ENCODE assay signal across 18 cellular contexts in genomic region chr22:23155831-23156230, GRCh38. TPM values are rescaled to one million over a fixed set of nuclear protein-coding genes. Genes with fewer than 3 reads are reported as not detected.
DNase-seq lines count a peak whose midpoint lies in the region; TF ChIP-seq lines count a peak whose summit lies in the region.
"Had no signal": no experiment of that assay in that cellular context is flagged by ENCODE, and none has a peak within 500 bp of the region (broad histone marks: within the 10 kb centered on the region; RNA-seq: fewer than 3 reads in every experiment).

No MANE protein-coding gene starts in this region.

- no peak overlapping the region for H3K9ac ChIP-seq in BLaER1
- no peak overlapping the region for H3K9ac ChIP-seq in Karpas-422 (ENCODE audit: low read length)
- H3K9ac ChIP-seq: BLaER1 treated with 17β-estradiol and CSF1 and Interleukin-3, amounts not matched to agents 10 nM and 100 nM had no signal

- H3K27ac ChIP-seq in BLaER1, result no peak overlapping the region
- H3K27ac ChIP-seq in HEK293 (ENCODE audit: extremely low read depth, low read depth, low read length), result no peak overlapping the region
- peak overlapping the region; percentile 70 for H3K27ac ChIP-seq in OCI-LY7 (ENCODE audit: low read depth, low read length, poor library complexity, severe bottlenecking)
- H3K27ac ChIP-seq in neutrophil, result peak overlapping the region; percentile 100
- no peak overlapping the region for H3K27ac ChIP-seq in Karpas-422 (ENCODE audit: low read length)
- H3K27ac ChIP-seq in right atrium auricular region, result no peak overlapping the region
- H3K27ac ChIP-seq: BLaER1 treated with 17β-estradiol and CSF1 and Interleukin-3, amounts not matched to agents 10 nM and 100 nM had no signal

- H3K4me1 ChIP-seq in BLaER1 (peaks cover 43% of the 10 kb centered on the region), HEK293 (ENCODE audit: control insufficient read depth, insufficient read depth, low read length) (no peaks in the 10 kb centered on the region), OCI-LY7 (ENCODE audit: insufficient read depth, low read length, poor library complexity, severe bottlenecking) (peaks cover 58% of the 10 kb centered on the region), neutrophil (ENCODE audit: control insufficient read depth in 1 of 2, insufficient read depth in 1 of 2, low read depth in 1 of 2, low read length in 1 of 2) (peaks cover 61 to 73% of the 10 kb centered on the region in 2 experiments), Karpas-422 (ENCODE audit: low read length) (peaks cover 26% of the 10 kb centered on the region), right atrium auricular region (no peaks in the 10 kb centered on the region)

- no peak overlapping the region for H2AFZ ChIP-seq in OCI-LY7 (ENCODE audit: low read length)
- H2AFZ ChIP-seq in Karpas-422 (ENCODE audit: low read length), result no peak overlapping the region
- H2AFZ ChIP-seq: GM23338 had no signal

- TF ChIP-seq CTCF in HEK293 (tag by site-specific recombination; IDR thresholded peaks at IDR 0.05), result no peak
- no peak for TF ChIP-seq CTCF in OCI-LY7 (conservative IDR thresholded peaks at IDR 0.05; ENCODE audit: low read length)
- TF ChIP-seq CTCF in neutrophil (IDR thresholded peaks at IDR 0.05), result no peak
- TF ChIP-seq CTCF in right atrium auricular region (IDR thresholded peaks at IDR 0.05), result no peak

- H3K9me2 ChIP-seq in OCI-LY7 (ENCODE audit: insufficient read depth, low read length) (no peaks in the 10 kb centered on the region), Karpas-422 (replicated peaks; ENCODE audit: insufficient read depth, low read length) (no peaks in the 10 kb centered on the region)

- H3K79me2 ChIP-seq in OCI-LY7 (ENCODE audit: insufficient read depth, low read depth, low read length) (no peaks in the 10 kb centered on the region), Karpas-422 (ENCODE audit: low read length) (no peaks in the 10 kb centered on the region)

- CTCF ChIA-PET in HEK293 (lab: Yijun Ruan, JAX), result interaction anchor here (0.8 to 2.3 kb wide), 6 partner anchors 9 to 140 kb away, joined by 4 to 15 read pairs (median 6); no protein-coding TSS in a partner anchor
- CTCF ChIA-PET in OCI-LY7 (lab: Charles Lee; ENCODE audit: unreplicated experiment), result interaction anchor here (0.6 kb wide), 1 partner anchor 150 kb away, joined by 3 read pairs; no protein-coding TSS in a partner anchor

- intact Hi-C loops in OCI-LY7 (cut with micrococcal nuclease; ENCODE audit: unreplicated experiment), result no loop called here

- H3K4me2 ChIP-seq in BLaER1 (peak overlapping the region; percentile 7; the same call in 1 of the 2 replicates), OCI-LY7 (ENCODE audit: low read length) (peak overlapping the region; percentile 75; the same call in 1 of the 2 replicates), Karpas-422 (ENCODE audit: low read depth, low read length, poor library complexity, severe bottlenecking) (no peak overlapping the region)

- H3K36me3 ChIP-seq in BLaER1 (no peaks in the 10 kb centered on the region), HEK293 (ENCODE audit: control insufficient read depth in 2 of 2, insufficient read depth in 1 of 2, low read length in 2 of 2) (peaks cover 0 to 47% of the 10 kb centered on the region in 2 experiments; a peak in 1 of 3 replicates), OCI-LY7 (ENCODE audit: insufficient read depth, low read length) (no peaks in the 10 kb centered on the region), neutrophil (no peaks in the 10 kb centered on the region), Karpas-422 (ENCODE audit: insufficient read depth, low read length) (0 out of 2 replicates have a peak, but pooled peaks cover 3% of the 10 kb centered on the region), right atrium auricular region (no peaks in the 10 kb centered on the region)
- H3K36me3 ChIP-seq: BLaER1 treated with 17β-estradiol and CSF1 and Interleukin-3, amounts not matched to agents 10 nM and 100 nM had no signal

- no peaks in the 10 kb centered on the region for H3K27me3 ChIP-seq in BLaER1
- H3K27me3 ChIP-seq in neutrophil, result no peaks in the 10 kb centered on the region
- H3K27me3 ChIP-seq in Karpas-422 (ENCODE audit: low read length), result no peaks in the 10 kb centered on the region
- no peaks in the 10 kb centered on the region for H3K27me3 ChIP-seq in right atrium auricular region
- H3K27me3 ChIP-seq: BLaER1 treated with 17β-estradiol and CSF1 and Interleukin-3, amounts not matched to agents 10 nM and 100 nM had no signal

- BruUV-seq in OCI-LY7 (replicated peaks; lab: Mats Ljungman, UMichigan), result no TSS peak

- no peaks in the 10 kb centered on the region for H4K20me1 ChIP-seq in BLaER1
- no peaks in the 10 kb centered on the region for H4K20me1 ChIP-seq in OCI-LY7 (ENCODE audit: insufficient read depth, low read length)
- no peaks in the 10 kb centered on the region for H4K20me1 ChIP-seq in Karpas-422 (ENCODE audit: insufficient read depth, low read depth, low read length)
- H4K20me1 ChIP-seq: BLaER1 treated with 17β-estradiol and CSF1 and Interleukin-3, amounts not matched to agents 10 nM and 100 nM had no signal

- POLR2A ChIA-PET in HEK293 (lab: Yijun Ruan, JAX) (interaction anchor here (0.6 to 1.0 kb wide), 2 partner anchors 10 to 17 kb away, joined by 4 to 5 read pairs; partner anchors contain the start of gene RAB36), OCI-LY7 (lab: Charles Lee) (interaction anchor here (2.0 kb wide), 1 partner anchor 11 kb away, joined by 4 read pairs; the partner anchor contains the start of gene RAB36)

- H3K9me3 ChIP-seq in BLaER1 (no peaks in the 10 kb centered on the region), HEK293 (ENCODE audit: control insufficient read depth, insufficient read depth, low read depth, low read length) (no peaks in the 10 kb centered on the region), OCI-LY7 (ENCODE audit: low read length) (no peaks in the 10 kb centered on the region), neutrophil (no peaks in the 10 kb centered on the region), Karpas-422 (ENCODE audit: low read length) (no peaks in the 10 kb centered on the region), right atrium auricular region (no peaks in the 10 kb centered on the region)
- H3K9me3 ChIP-seq: BLaER1 treated with 17β-estradiol and CSF1 and Interleukin-3, amounts not matched to agents 10 nM and 100 nM had no signal

- DNase-seq in OCI-LY7 (ENCODE audit: low spot score) (no peak), Karpas-422 (no peak), T-helper 2 cell (no peak), right atrium auricular region (ENCODE audit: low spot score) (no peak)
- no peak for DNase-seq in activated effector memory CD4-positive, alpha-beta T cell treated with anti-CD3 and anti-CD28 coated beads, Interleukin-2, amount 50 U/mL, for 16 hours
- DNase-seq: 8988T; AML-193; CD4-positive, alpha-beta T cell; DMS153; DMS79 treated with DMSO at 0.1 percent for 48 hours; EL; GDM1; HCEC 1CT had no signal

- H3K4me3 ChIP-seq in BLaER1, result no peak overlapping the region
- H3K4me3 ChIP-seq in HEK293 (ENCODE audit: low read depth, low read length), result no peak overlapping the region
- no peak overlapping the region for H3K4me3 ChIP-seq in OCI-LY7 (ENCODE audit: low read depth, low read length, poor library complexity, severe bottlenecking)
- no peak overlapping the region for H3K4me3 ChIP-seq in neutrophil (ENCODE audit: low read depth in 1 of 2, low read length in 1 of 2)
- H3K4me3 ChIP-seq in Karpas-422 (ENCODE audit: low read length), result no peak overlapping the region
- H3K4me3 ChIP-seq in right atrium auricular region, result no peak overlapping the region
- H3K4me3 ChIP-seq: BLaER1 treated with 17β-estradiol and CSF1 and Interleukin-3, amounts not matched to agents 10 nM and 100 nM; GM23338 had no signal

TF ChIP-seq in HEK293, 187 proteins besides CTCF, POLR2A, EP300 and RAD21:
- no peak for TF ChIP-seq INSM2 (tag by site-specific recombination; IDR thresholded peaks at IDR 0.05)
- no peak for TF ChIP-seq ZNF138 (tag by site-specific recombination; IDR thresholded peaks at IDR 0.05; ENCODE audit: borderline replicate concordance)
- TF ChIP-seq ZNF157 (tag by site-specific recombination; IDR thresholded peaks at IDR 0.05), result no peak
- TF ChIP-seq ZNF133 (tag by site-specific recombination; IDR thresholded peaks at IDR 0.05), result no peak
- peak; percentile 95 for TF ChIP-seq ZIC2 (tag by site-specific recombination; IDR thresholded peaks at IDR 0.05)

RNA-seq across cellular contexts. Expression of gene RAB36, which starts 10.6 kb away (rescaled TPM):
- total RNA-seq in OCI-LY7 (2014; rRNA removed; shearing (Covaris generic)), result 0.15 and 0.41 TPM in 2 replicates
- total RNA-seq in OCI-LY7 (2022) (2.5 and 3.0 TPM in 2 replicates), right atrium auricular region (1 to 10 TPM in 1 of 2 donors, under 1 TPM in 1; 0.59 to 2.0 TPM)
- 4.0 and 10.6 TPM in 2 replicates for total RNA-seq in Karpas-422 (2014; rRNA removed; shearing (Covaris generic); ENCODE audit: low replicate concordance)

RNA-seq across cellular contexts. Expression of gene RSPH14, which starts 14.0 kb away (rescaled TPM):
- 0.98 and 3.0 TPM in 2 replicates for total RNA-seq in OCI-LY7 (2014; rRNA removed; shearing (Covaris generic))
- total RNA-seq in OCI-LY7 (2022) (6.1 and 7.9 TPM in 2 replicates), right atrium auricular region (not detected)
- total RNA-seq in Karpas-422 (2014; rRNA removed; shearing (Covaris generic); ENCODE audit: low replicate concordance), result 2.6 and 3.1 TPM in 2 replicates
- total RNA-seq: GM23338 had no signal

RNA-seq across cellular contexts. Expression of gene BCR, which starts 24.5 kb away (rescaled TPM):
- 46.5 and 51.3 TPM in 2 replicates for total RNA-seq in OCI-LY7 (2014; rRNA removed; shearing (Covaris generic))
- total RNA-seq in OCI-LY7 (2022) (38.7 and 42.2 TPM in 2 replicates), right atrium auricular region (10 to 100 TPM; 27.0 to 41.3 TPM)
- 29.7 and 40.5 TPM in 2 replicates for total RNA-seq in Karpas-422 (2014; rRNA removed; shearing (Covaris generic); ENCODE audit: low replicate concordance)

Comparison
In these comparisons a context has a peak if more than half of its experiments do, and no peak if none do; other contexts are left out.
1. H3K27ac ChIP-seq: peak in OCI-LY7 (single experiment) and neutrophil (single experiment); none in BLaER1 (single experiment), HEK293 (single experiment), Karpas-422 (single experiment) and right atrium auricular region (0 of 2).